Comparison of ENCODE assay signal across 22 cellular contexts in the genomic region with DNA sequence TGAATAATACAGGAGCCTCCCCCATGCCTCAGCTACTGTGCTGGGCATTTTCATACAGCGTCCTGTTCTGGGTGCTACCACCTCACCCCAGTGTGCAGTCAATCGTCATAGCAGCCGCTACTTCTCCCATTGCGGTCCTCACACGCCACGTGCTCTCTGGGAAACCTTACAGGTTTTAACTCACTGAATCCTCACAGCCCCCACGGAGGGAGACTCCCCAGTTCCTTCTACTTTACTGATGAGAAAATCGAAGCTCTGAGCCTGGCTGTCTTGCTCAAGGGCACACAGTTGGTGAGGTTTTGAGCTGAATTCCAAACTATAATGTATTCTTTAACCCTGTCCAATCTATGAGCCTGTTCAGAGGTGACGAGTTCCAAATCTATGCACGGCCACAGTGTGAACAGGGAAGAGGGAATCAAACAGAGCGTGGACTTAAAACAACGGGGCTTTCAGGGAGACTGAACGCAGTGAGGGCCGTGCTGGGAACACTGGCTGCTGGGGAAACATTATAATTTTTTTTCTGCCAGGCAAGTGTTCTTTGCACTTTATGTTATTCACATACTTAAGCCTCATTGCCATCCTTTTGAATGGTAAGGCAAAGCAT.
"Had no signal": no experiment of that assay in that cellular context is flagged by ENCODE, and none has a peak within 500 bp of the region (broad histone marks: within the 10 kb centered on the region; RNA-seq: fewer than 3 reads in every experiment).

No MANE protein-coding gene starts in this region.

- H3K4me3 ChIP-seq: heart right ventricle, lower lobe of right lung, mucosa of descending colon, pancreas, psoas muscle, spleen, testis, transverse colon had no signal

- H3K9me3 ChIP-seq: lower lobe of right lung, mucosa of descending colon, neutrophil, pancreas, psoas muscle, testis, transverse colon had no signal

- H3K36me3 ChIP-seq: heart right ventricle, lower lobe of right lung, neutrophil, pancreas, spleen, transverse colon had no signal

- ATAC-seq: activated naive CD8-positive, alpha-beta T cell treated with anti-CD3 and anti-CD28 coated beads, Interleukin-2, amount 50 U/mL, for 24 hours; esophagus mucosa; foreskin keratinocyte; heart right ventricle; mucosa of descending colon; pancreas; psoas muscle had no signal

- H3K27ac ChIP-seq: foreskin keratinocyte, heart right ventricle, lower lobe of right lung, neutrophil, pancreas, psoas muscle, spleen, testis, transverse colon had no signal

- H3K27me3 ChIP-seq: foreskin keratinocyte, testis, transverse colon had no signal

- DNase-seq: activated B cell treated with CpG ODN at 0.5 μM for 24 hours; activated CD4-positive, alpha-beta T cell treated with anti-CD3 and anti-CD28 coated beads for 4 hours; activated CD4-positive, alpha-beta T cell treated with anti-CD3 and anti-CD28 coated beads, Interleukin-2, amount 50 U/mL, for 48 hours; activated naive CD8-positive, alpha-beta T cell treated with anti-CD3 and anti-CD28 coated beads, Interleukin-2, amount 50 U/mL, for 24 hours; activated T-cell treated with anti-CD3 and anti-CD28 coated beads, Interleukin-2, amount 50 U/mL, for 48 hours; central memory CD4-positive, alpha-beta T cell; endodermal cell; foreskin keratinocyte; heart right ventricle; lower lobe of right lung; mesendoderm; nephron progenitor cell; pancreas; psoas muscle; spleen; stimulated activated naive CD4-positive, alpha-beta T cell; T-helper 1 cell; transverse colon had no signal

- H3K4me1 ChIP-seq: foreskin keratinocyte, heart right ventricle, lower lobe of right lung, pancreas, psoas muscle, spleen, testis, transverse colon had no signal
